9 cellular contexts compared by ENCODE assay signal in genomic region chr15:26771917-26772587, GRCh38. TPM values are rescaled to one million over a fixed set of nuclear protein-coding genes. Genes with fewer than 3 reads are reported as not detected.
DNase-seq lines count a peak whose midpoint lies in the region; TF ChIP-seq lines count a peak whose summit lies in the region.
"Had no signal": no experiment of that assay in that cellular context is flagged by ENCODE, and none has a peak within 500 bp of the region (broad histone marks: within the 10 kb centered on the region; RNA-seq: fewer than 3 reads in every experiment).

No MANE protein-coding gene starts in this region.

- H3K27ac ChIP-seq in liver (ENCODE audit: low read depth in 1 of 2, low read length in 2 of 2) (no peak overlapping the region), tibial nerve (no peak overlapping the region)

- no peak for TF ChIP-seq POLR2A in tibial nerve (IDR thresholded peaks at IDR 0.05)

- peaks cover 9% of the 10 kb centered on the region for H3K4me1 Mint-ChIP-seq in chondrocyte (ENCODE audit: low read depth)

- TF ChIP-seq CTCF in chondrocyte (IDR thresholded peaks at IDR 0.05) (no peak), liver (IDR thresholded peaks at IDR 0.05; ENCODE audit: low read depth, low read length, missing input control) (no peak), tibial nerve (IDR thresholded peaks at IDR 0.05) (no peak)

- 7% methylated on average over 60 of the region's 60 CpGs for WGBS in liver
- 1 to 7% methylated on average over 11 to 12 of the region's 60 CpGs for WGBS in tibial nerve, 2 donors

- no peak for TF ChIP-seq RAD21 in liver (IDR thresholded peaks at IDR 0.05)

- peak overlapping the region in 1 of 3 donors; percentile 61 for H3K4me3 ChIP-seq in liver (ENCODE audit: low read depth in 1 of 3, low read length in 3 of 3)
- H3K4me3 ChIP-seq in tibial nerve = peak overlapping the region; percentile 18 to 60 (median 30)

- H3K9me3 ChIP-seq in liver (ENCODE audit: control insufficient read depth in 4 of 4, low read length in 3 of 4) = peaks cover 0 to under 1% (median 0%) of the 10 kb centered on the region in 4 donors
- H3K9me3 ChIP-seq in tibial nerve = no peaks in the 10 kb centered on the region

- peak overlapping the region; percentile 70 for H3K4me3 Mint-ChIP-seq in chondrocyte (ENCODE audit: unreplicated experiment)

- H3K36me3 ChIP-seq in liver (ENCODE audit: control insufficient read depth in 4 of 4, insufficient read depth in 3 of 4, low read depth in 1 of 4, low read length in 3 of 4) = no peaks in the 10 kb centered on the region
- no peaks in the 10 kb centered on the region for H3K36me3 ChIP-seq in tibial nerve

- H3K9me3 Mint-ChIP-seq in chondrocyte (ENCODE audit: low read depth) = no peaks in the 10 kb centered on the region

- H3K27me3 ChIP-seq in liver (ENCODE audit: control insufficient read depth in 4 of 4, insufficient read depth in 4 of 4, low read length in 3 of 4) = peaks cover 0 to 2% (median under 1%) of the 10 kb centered on the region in 4 donors
- H3K27me3 ChIP-seq in tibial nerve = peaks cover 0 to 47% of the 10 kb centered on the region in 2 donors

- no peak for TF ChIP-seq EP300 in tibial nerve (IDR thresholded peaks at IDR 0.05)

- H3K36me3 Mint-ChIP-seq in chondrocyte (ENCODE audit: low read depth) = peaks cover 1% of the 10 kb centered on the region

- no peak overlapping the region for H3K27ac Mint-ChIP-seq in chondrocyte (ENCODE audit: unreplicated experiment)

- H3K9ac ChIP-seq in liver (ENCODE audit: low read depth in 1 of 2, low read length in 2 of 2) = no peak overlapping the region

- peaks cover 48% of the 10 kb centered on the region for H3K27me3 Mint-ChIP-seq in chondrocyte (ENCODE audit: low read depth)

- H3K4me1 ChIP-seq in liver (ENCODE audit: control insufficient read depth in 4 of 4, insufficient read depth in 4 of 4, low read length in 3 of 4) (peaks cover 3 to 16% (median 12%) of the 10 kb centered on the region in 4 donors), tibial nerve (peaks cover 0 to 25% (median 0%) of the 10 kb centered on the region in 4 donors)

- peak; percentile 59 to 66 for DNase-seq in NCI-H2081 (lab: John Stamatoyannopoulos, UW)
- DNase-seq in NCI-H2081 treated with DMSO at 0.1 percent for 48 hours (lab: John Stamatoyannopoulos, UW) = no peak
- DNase-seq in chondrocyte (ENCODE audit: low spot score) = no peak
- DNase-seq in tibial nerve (ENCODE audit: low spot score in 2 of 2) = no peak
- no peak for DNase-seq in medulla oblongata (ENCODE audit: extremely low spot score)
- no peak for DNase-seq in middle frontal gyrus (ENCODE audit: extremely low spot score, low spot score)
- no peak for DNase-seq in NCI-H446 treated with DMSO at 0.1 percent for 48 hours (lab: John Stamatoyannopoulos, UW)
- DNase-seq: activated CD8-positive, alpha-beta memory T cell treated with anti-CD3 and anti-CD28 coated beads, Interleukin-2, amount 50 U/mL, for 4 hours had no signal

TF ChIP-seq in liver, 16 proteins besides CTCF, POLR2A, EP300 and RAD21:
- peak; percentile 39 for TF ChIP-seq REST (IDR thresholded peaks at IDR 0.05)
- no peak for TF ChIP-seq SP1 (IDR thresholded peaks at IDR 0.05)
- TF ChIP-seq ZBTB33 (IDR thresholded peaks at IDR 0.05) = no peak
- TF ChIP-seq HNF4A (conservative IDR thresholded peaks at IDR 0.05) = no peak
- TF ChIP-seq MAX (IDR thresholded peaks at IDR 0.05) = no peak
- no peak for TF ChIP-seq TAF1 (conservative IDR thresholded peaks at IDR 0.05)

RNA-seq across cellular contexts. Expression of gene GABRB3, which starts 0.8 kb away (rescaled TPM):
- total RNA-seq in chondrocyte (1.6 to 8.2 TPM (median 2.3 TPM) in 3 replicates), liver (1 to 10 TPM in 1 of 2 donors, under 1 TPM in 1; 0.09 to 1.2 TPM), tibial nerve (1 to 10 TPM in 3 of 4 donors, not detected in 1; 1.2 to 3.9 (median 2.1) TPM)
- polyA plus RNA-seq in liver = under 1 TPM; 0.38 to 0.63 TPM

Comparison
In these comparisons a context has a peak if more than half of its experiments do, and no peak if none do; other contexts are left out.
1. DNase-seq: peak in NCI-H2081 (2 of 2); none in NCI-H2081 treated with DMSO at 0.1 percent for 48 hours (single experiment), chondrocyte (single experiment), tibial nerve (0 of 2), medulla oblongata (single experiment), middle frontal gyrus (single experiment) and NCI-H446 treated with DMSO at 0.1 percent for 48 hours (single experiment).